8 cellular contexts compared by ENCODE assay signal in the genomic region with DNA sequence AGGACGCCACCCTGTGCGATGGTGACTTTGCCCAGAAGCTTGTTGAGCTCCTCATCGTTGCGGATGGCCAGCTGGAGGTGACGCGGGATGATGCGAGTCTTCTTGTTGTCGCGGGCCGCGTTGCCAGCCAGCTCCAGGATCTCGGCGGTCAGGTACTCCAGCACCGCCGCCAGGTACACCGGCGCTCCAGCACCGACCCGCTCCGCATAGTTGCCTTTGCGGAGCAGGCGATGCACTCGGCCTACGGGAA.
DNase-seq lines count a peak whose midpoint lies in the region; ATAC-seq and TF ChIP-seq lines count a peak whose summit lies in the region.
"Not testable (repeated sequence)": the region's sequence is repeated elsewhere in the genome, so short reads cannot be mapped to it uniquely, and the experiment has no call there.

No MANE protein-coding gene starts in this region.

- H3K27ac ChIP-seq in GM23338 (ENCODE audit: low read depth) (peak overlapping the region; percentile 97), iPS-20b (ENCODE audit: low read length) (peak overlapping the region; percentile 3), osteoblast (ENCODE audit: low read depth, low read length) (peak overlapping the region; percentile 77)
- peak overlapping the region; percentile 42 for H3K27ac ChIP-seq in effector memory CD4-positive, alpha-beta T cell (ENCODE audit: insufficient read depth, low read length, poor library complexity, severe bottlenecking)
- not testable (repeated sequence) for H3K27ac ChIP-seq in upper lobe of right lung

- ATAC-seq in GM23338; activated CD8-positive, alpha-beta memory T cell treated with anti-CD3 and anti-CD28 coated beads, Interleukin-2, amount 10 ng/mL, durations not matched to agents 7 days and 5 days: not testable (repeated sequence)
- ATAC-seq in upper lobe of right lung = peak; percentile 52

- H3K9me3 ChIP-seq in effector memory CD4-positive, alpha-beta T cell (ENCODE audit: control insufficient read depth, low read length); iPS-20b (ENCODE audit: insufficient read depth, low read depth, low read length); osteoblast (ENCODE audit: low read depth, low read length); upper lobe of right lung: not testable (repeated sequence)

- not testable (repeated sequence) for H3K9me3 Mint-ChIP-seq in GM23338; activated CD8-positive, alpha-beta memory T cell treated with anti-CD3 and anti-CD28 coated beads, Interleukin-2, amount 10 ng/mL, durations not matched to agents 7 days and 5 days (ENCODE audit: low read depth)

- H3K9ac ChIP-seq in iPS-20b (ENCODE audit: low read depth, low read length) = peak overlapping the region; percentile 93

- not testable (repeated sequence) for H3K36me3 ChIP-seq in GM23338 (ENCODE audit: insufficient read depth); effector memory CD4-positive, alpha-beta T cell (ENCODE audit: control insufficient read depth, insufficient read depth, low read length); iPS-20b (ENCODE audit: insufficient read depth, low read depth, low read length); osteoblast (ENCODE audit: insufficient read depth, low read length); upper lobe of right lung

- not testable (repeated sequence) for H3K27me3 ChIP-seq in GM23338 (ENCODE audit: insufficient read depth); effector memory CD4-positive, alpha-beta T cell (replicated peaks; ENCODE audit: control insufficient read depth, insufficient read depth, low read length, poor library complexity, severe bottlenecking); iPS-20b (ENCODE audit: insufficient read depth, low read length); osteoblast (ENCODE audit: insufficient read depth, low read length)
- H3K27me3 ChIP-seq in upper lobe of right lung = peaks cover 25% of the 10 kb centered on the region

- peaks cover 35% of the 10 kb centered on the region for H3K4me1 Mint-ChIP-seq in GM23338
- H3K4me1 Mint-ChIP-seq in activated CD8-positive, alpha-beta memory T cell treated with anti-CD3 and anti-CD28 coated beads, Interleukin-2, amount 10 ng/mL, durations not matched to agents 7 days and 5 days = peaks cover 53% of the 10 kb centered on the region

- CTCF ChIA-PET in activated CD8-positive, alpha-beta memory T cell treated with anti-CD3 and anti-CD28 coated beads, Interleukin-2, amount 10 ng/mL, durations not matched to agents 7 days and 5 days (lab: Charles Lee) = interaction anchor here (0.8 to 2.5 kb wide), 3 partner anchors 10 to 80 kb away, joined by 3 to 11 read pairs (median 3); a partner anchor contains a TSS

- H2AFZ ChIP-seq in GM23338 = not testable (repeated sequence)
- peak overlapping the region; percentile 98 for H2AFZ ChIP-seq in osteoblast (ENCODE audit: low read length)

- H3F3A ChIP-seq in GM23338 (replicated peaks; ENCODE audit: low read depth) = not testable (repeated sequence)

- H3K4me3 ChIP-seq in GM12864 (ENCODE audit: low read depth, low read length) (peak overlapping the region; percentile 50), GM23338 (peak overlapping the region; percentile 57), iPS-20b (ENCODE audit: low read length) (peak overlapping the region; percentile 83), osteoblast (ENCODE audit: insufficient read depth, low read length) (peak overlapping the region; percentile 75), upper lobe of right lung (peak overlapping the region; percentile 45)
- peak overlapping the region; percentile 45 for H3K4me3 ChIP-seq in Jurkat, Clone E6-1 (ENCODE audit: low read length)
- H3K4me3 ChIP-seq in effector memory CD4-positive, alpha-beta T cell (ENCODE audit: insufficient read depth, low read depth, low read length, poor library complexity, severe bottlenecking) = peak overlapping the region; percentile 40

- H3K36me3 Mint-ChIP-seq in GM23338 (ENCODE audit: low read depth) = not testable (repeated sequence)
- H3K36me3 Mint-ChIP-seq in activated CD8-positive, alpha-beta memory T cell treated with anti-CD3 and anti-CD28 coated beads, Interleukin-2, amount 10 ng/mL, durations not matched to agents 7 days and 5 days = peaks cover 11% of the 10 kb centered on the region

- TF ChIP-seq CTCF in GM12864 (IDR thresholded peaks at IDR 0.05; ENCODE audit: low read depth, low read length, missing control alignments); GM23338 (conservative IDR thresholded peaks at IDR 0.05; ENCODE audit: low read depth in 2 of 2); osteoblast (IDR thresholded peaks at IDR 0.05; ENCODE audit: extremely low read depth, low read depth, low read length); upper lobe of right lung (IDR thresholded peaks at IDR 0.05): not testable (repeated sequence)

- peak overlapping the region; percentile 99 for H3K27ac Mint-ChIP-seq in GM23338
- peak overlapping the region; percentile 98 for H3K27ac Mint-ChIP-seq in activated CD8-positive, alpha-beta memory T cell treated with anti-CD3 and anti-CD28 coated beads, Interleukin-2, amount 10 ng/mL, durations not matched to agents 7 days and 5 days

- intact Hi-C loops in upper lobe of right lung (cut with DNase I) = not testable (repeated sequence)

- not testable (repeated sequence) for H3K79me2 ChIP-seq in GM23338 (replicated peaks; ENCODE audit: insufficient read depth); osteoblast (ENCODE audit: insufficient read depth, low read length)

- H3K9me2 ChIP-seq in GM23338 (ENCODE audit: insufficient read depth) = not testable (repeated sequence)

- H3K4me3 Mint-ChIP-seq in GM23338 = peak overlapping the region; percentile 81
- H3K4me3 Mint-ChIP-seq in activated CD8-positive, alpha-beta memory T cell treated with anti-CD3 and anti-CD28 coated beads, Interleukin-2, amount 10 ng/mL, durations not matched to agents 7 days and 5 days = peak overlapping the region; percentile 77

- not testable (repeated sequence) for H3K4me1 ChIP-seq in GM23338 (ENCODE audit: insufficient read depth); effector memory CD4-positive, alpha-beta T cell (ENCODE audit: control insufficient read depth, insufficient read depth, low read length, poor library complexity, severe bottlenecking); upper lobe of right lung
- peaks cover 12% of the 10 kb centered on the region; the same call in 1 of the 2 replicates for H3K4me1 ChIP-seq in iPS-20b (ENCODE audit: insufficient read depth, low read length)
- H3K4me1 ChIP-seq in osteoblast (ENCODE audit: insufficient read depth, low read length) = peaks cover 26% of the 10 kb centered on the region

- H3K4me2 ChIP-seq in GM23338 = peak overlapping the region; percentile 71
- H3K4me2 ChIP-seq in osteoblast (ENCODE audit: insufficient read depth, low read length) = peak overlapping the region; percentile 94

- DNase-seq in GM12864 (ENCODE audit: low read depth); GM23338 (ENCODE audit: low spot score); Jurkat, Clone E6-1 (ENCODE audit: low read depth, low spot score); activated CD8-positive, alpha-beta memory T cell treated with anti-CD3 and anti-CD28 coated beads, Interleukin-2, amount 10 ng/mL, durations not matched to agents 7 days and 5 days; effector memory CD4-positive, alpha-beta T cell; osteoblast (ENCODE audit: insufficient read length, low spot score, missing footprints); upper lobe of right lung: not testable (repeated sequence)

- peaks cover 55% of the 10 kb centered on the region for H3K27me3 Mint-ChIP-seq in GM23338 (ENCODE audit: insufficient read depth, low read depth, poor library complexity)
- H3K27me3 Mint-ChIP-seq in activated CD8-positive, alpha-beta memory T cell treated with anti-CD3 and anti-CD28 coated beads, Interleukin-2, amount 10 ng/mL, durations not matched to agents 7 days and 5 days = not testable (repeated sequence)

- not testable (repeated sequence) for H4K20me1 ChIP-seq in GM23338 (replicated peaks; ENCODE audit: insufficient read depth); osteoblast (ENCODE audit: insufficient read depth, low read length)
